23 cellular contexts compared by ENCODE assay signal in the genomic region with DNA sequence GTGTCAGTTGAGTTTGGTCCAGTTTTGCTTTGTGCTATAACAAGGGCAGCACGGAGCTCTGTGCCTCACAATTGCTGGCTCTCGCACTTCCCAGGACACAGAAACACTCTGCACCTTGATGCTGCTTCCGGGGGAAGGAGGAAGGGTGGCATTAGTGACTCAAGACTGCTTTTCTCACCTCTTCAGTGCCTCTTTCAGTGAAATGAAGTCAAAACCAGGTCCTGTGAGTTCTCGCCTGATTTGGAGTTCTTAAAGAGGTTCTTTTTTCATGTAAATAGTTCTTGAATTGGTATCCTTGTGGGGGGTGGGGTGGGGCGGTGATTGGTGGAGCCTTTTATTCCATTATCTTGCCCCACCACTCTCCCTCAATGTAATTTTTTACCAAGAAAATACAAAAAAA.
"Had no signal": no experiment of that assay in that cellular context is flagged by ENCODE, and none has a peak within 500 bp of the region (broad histone marks: within the 10 kb centered on the region; RNA-seq: fewer than 3 reads in every experiment).

No MANE protein-coding gene starts in this region.

- H3K27ac Mint-ChIP-seq: activated B cell treated with CpG ODN at 0.5 μM for 24 hours; activated CD4-positive, alpha-beta memory T cell treated with anti-CD3 and anti-CD28 coated beads, Interleukin-2, amount 10 ng/mL, durations not matched to agents 7 days and 5 days; activated CD4-positive, alpha-beta T cell treated with anti-CD3 and anti-CD28 coated beads, Interleukin-2, amount 10 ng/mL, durations not matched to agents 7 days and 5 days; activated naive CD4-positive, alpha-beta T cell treated with anti-CD3 and anti-CD28 coated beads, Interleukin-2, amount 50 U/mL, for 72 hours; activated naive CD8-positive, alpha-beta T cell treated with anti-CD3 and anti-CD28 coated beads, Interleukin-2, amount 50 U/mL, for 24 hours; T-helper 17 cell had no signal

- H3K4me3 Mint-ChIP-seq: activated B cell treated with CpG ODN at 0.5 μM for 24 hours; activated CD4-positive, alpha-beta memory T cell treated with anti-CD3 and anti-CD28 coated beads, Interleukin-2, amount 10 ng/mL, durations not matched to agents 7 days and 5 days; activated CD4-positive, alpha-beta T cell treated with anti-CD3 and anti-CD28 coated beads, Interleukin-2, amount 10 ng/mL, durations not matched to agents 7 days and 5 days; activated naive CD8-positive, alpha-beta T cell treated with anti-CD3 and anti-CD28 coated beads, Interleukin-2, amount 50 U/mL, for 24 hours; central memory CD8-positive, alpha-beta T cell; T-helper 17 cell had no signal

- H3K27ac ChIP-seq: ascending aorta, body of pancreas, PC-9 had no signal

- H3K4me1 ChIP-seq: ascending aorta, body of pancreas had no signal

- DNase-seq: activated B cell treated with CpG ODN at 0.5 μM for 24 hours; activated CD4-positive, alpha-beta memory T cell treated with anti-CD3 and anti-CD28 coated beads, Interleukin-2, amount 10 ng/mL, durations not matched to agents 7 days and 5 days; activated CD4-positive, alpha-beta T cell treated with anti-CD3 and anti-CD28 coated beads for 1 hour; activated CD4-positive, alpha-beta T cell treated with anti-CD3 and anti-CD28 coated beads, Interleukin-2, amount 10 ng/mL, durations not matched to agents 7 days and 5 days; activated naive CD4-positive, alpha-beta T cell; activated naive CD8-positive, alpha-beta T cell treated with anti-CD3 and anti-CD28 coated beads, Interleukin-2, amount 50 U/mL, for 24 hours; amniotic stem cell; body of pancreas; Kasumi-1; KBM-7; NCI-H1105 treated with DMSO at 0.1 percent for 48 hours; NCI-H1436 treated with DMSO at 0.1 percent for 48 hours; NCI-H187 treated with DMSO at 0.1 percent for 48 hours; NCI-H2081 treated with DMSO at 0.1 percent for 48 hours; NCI-H446; NCI-H524; PC-9; SHP77 treated with DMSO at 0.1 percent for 48 hours; T-helper 17 cell; T-helper 9 cell had no signal

- H3K4me1 Mint-ChIP-seq: activated B cell treated with CpG ODN at 0.5 μM for 24 hours; activated CD4-positive, alpha-beta memory T cell treated with anti-CD3 and anti-CD28 coated beads, Interleukin-2, amount 10 ng/mL, durations not matched to agents 7 days and 5 days; activated CD4-positive, alpha-beta T cell treated with anti-CD3 and anti-CD28 coated beads, Interleukin-2, amount 10 ng/mL, durations not matched to agents 7 days and 5 days; activated naive CD8-positive, alpha-beta T cell treated with anti-CD3 and anti-CD28 coated beads, Interleukin-2, amount 50 U/mL, for 24 hours; central memory CD8-positive, alpha-beta T cell; T-helper 17 cell had no signal

- H2AFZ ChIP-seq: PC-9 had no signal

- H3K4me3 ChIP-seq: ascending aorta, body of pancreas, PC-9 had no signal

- H3K9me3 ChIP-seq: ascending aorta, body of pancreas had no signal

- H3K4me2 ChIP-seq: PC-9 had no signal

- H3K36me3 Mint-ChIP-seq: activated naive CD4-positive, alpha-beta T cell treated with anti-CD3 and anti-CD28 coated beads, Interleukin-2, amount 50 U/mL, for 72 hours had no signal

- ATAC-seq: activated naive CD4-positive, alpha-beta T cell treated with anti-CD3 and anti-CD28 coated beads, Interleukin-2, amount 50 U/mL, for 72 hours; activated naive CD8-positive, alpha-beta T cell treated with anti-CD3 and anti-CD28 coated beads, Interleukin-2, amount 50 U/mL, for 24 hours; body of pancreas; T-helper 17 cell had no signal

- H3K27me3 ChIP-seq: ascending aorta, body of pancreas had no signal

- H3K27me3 Mint-ChIP-seq: activated B cell treated with CpG ODN at 0.5 μM for 24 hours; activated CD4-positive, alpha-beta memory T cell treated with anti-CD3 and anti-CD28 coated beads, Interleukin-2, amount 10 ng/mL, durations not matched to agents 7 days and 5 days; activated CD4-positive, alpha-beta T cell treated with anti-CD3 and anti-CD28 coated beads, Interleukin-2, amount 10 ng/mL, durations not matched to agents 7 days and 5 days; central memory CD8-positive, alpha-beta T cell; T-helper 17 cell had no signal

- H3K36me3 ChIP-seq: ascending aorta had no signal

- H3K9me3 Mint-ChIP-seq: activated CD4-positive, alpha-beta T cell treated with anti-CD3 and anti-CD28 coated beads, Interleukin-2, amount 10 ng/mL, durations not matched to agents 7 days and 5 days; activated naive CD8-positive, alpha-beta T cell treated with anti-CD3 and anti-CD28 coated beads, Interleukin-2, amount 50 U/mL, for 24 hours had no signal
